In the genomic region with DNA sequence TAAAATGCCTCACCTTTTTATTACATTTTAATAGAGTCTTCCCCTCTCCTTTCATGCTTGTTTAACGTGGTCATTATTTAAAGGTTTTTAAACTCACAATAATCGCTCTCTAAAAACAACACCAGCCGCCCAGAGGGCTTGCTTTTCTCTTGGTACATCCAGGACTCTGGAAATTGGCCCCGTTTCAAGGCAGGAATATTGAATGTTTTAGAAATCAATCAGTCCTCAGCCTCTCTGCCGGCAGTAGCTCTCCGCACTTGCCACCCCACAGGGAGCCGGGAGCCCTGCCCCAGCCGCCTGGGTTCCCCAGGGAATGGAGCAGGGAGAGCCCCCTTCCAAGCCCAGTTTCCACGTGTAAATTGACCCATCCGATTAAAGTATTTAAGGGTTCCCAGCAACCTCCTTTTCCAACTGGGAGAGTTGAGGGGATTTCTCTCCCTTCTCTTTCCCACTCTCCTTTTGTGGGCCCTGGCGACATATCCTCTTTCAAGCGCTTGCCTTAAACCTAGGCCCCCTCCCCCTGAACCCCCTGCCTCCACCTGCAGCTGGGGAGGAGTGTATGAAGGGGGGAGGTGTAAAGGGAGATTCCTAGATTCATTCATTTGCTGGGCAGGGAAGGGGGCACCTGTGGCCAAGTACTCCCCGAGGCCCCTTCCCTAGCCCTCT, we compare ENCODE assay signal across 1 cellular context.
TF ChIP-seq lines count a peak whose summit lies in the region.

No MANE protein-coding gene starts in this region.

TF ChIP-seq in HEK293, 187 proteins besides CTCF, POLR2A, EP300 and RAD21 (continued from another document):
- TF ChIP-seq, protein P1, sequence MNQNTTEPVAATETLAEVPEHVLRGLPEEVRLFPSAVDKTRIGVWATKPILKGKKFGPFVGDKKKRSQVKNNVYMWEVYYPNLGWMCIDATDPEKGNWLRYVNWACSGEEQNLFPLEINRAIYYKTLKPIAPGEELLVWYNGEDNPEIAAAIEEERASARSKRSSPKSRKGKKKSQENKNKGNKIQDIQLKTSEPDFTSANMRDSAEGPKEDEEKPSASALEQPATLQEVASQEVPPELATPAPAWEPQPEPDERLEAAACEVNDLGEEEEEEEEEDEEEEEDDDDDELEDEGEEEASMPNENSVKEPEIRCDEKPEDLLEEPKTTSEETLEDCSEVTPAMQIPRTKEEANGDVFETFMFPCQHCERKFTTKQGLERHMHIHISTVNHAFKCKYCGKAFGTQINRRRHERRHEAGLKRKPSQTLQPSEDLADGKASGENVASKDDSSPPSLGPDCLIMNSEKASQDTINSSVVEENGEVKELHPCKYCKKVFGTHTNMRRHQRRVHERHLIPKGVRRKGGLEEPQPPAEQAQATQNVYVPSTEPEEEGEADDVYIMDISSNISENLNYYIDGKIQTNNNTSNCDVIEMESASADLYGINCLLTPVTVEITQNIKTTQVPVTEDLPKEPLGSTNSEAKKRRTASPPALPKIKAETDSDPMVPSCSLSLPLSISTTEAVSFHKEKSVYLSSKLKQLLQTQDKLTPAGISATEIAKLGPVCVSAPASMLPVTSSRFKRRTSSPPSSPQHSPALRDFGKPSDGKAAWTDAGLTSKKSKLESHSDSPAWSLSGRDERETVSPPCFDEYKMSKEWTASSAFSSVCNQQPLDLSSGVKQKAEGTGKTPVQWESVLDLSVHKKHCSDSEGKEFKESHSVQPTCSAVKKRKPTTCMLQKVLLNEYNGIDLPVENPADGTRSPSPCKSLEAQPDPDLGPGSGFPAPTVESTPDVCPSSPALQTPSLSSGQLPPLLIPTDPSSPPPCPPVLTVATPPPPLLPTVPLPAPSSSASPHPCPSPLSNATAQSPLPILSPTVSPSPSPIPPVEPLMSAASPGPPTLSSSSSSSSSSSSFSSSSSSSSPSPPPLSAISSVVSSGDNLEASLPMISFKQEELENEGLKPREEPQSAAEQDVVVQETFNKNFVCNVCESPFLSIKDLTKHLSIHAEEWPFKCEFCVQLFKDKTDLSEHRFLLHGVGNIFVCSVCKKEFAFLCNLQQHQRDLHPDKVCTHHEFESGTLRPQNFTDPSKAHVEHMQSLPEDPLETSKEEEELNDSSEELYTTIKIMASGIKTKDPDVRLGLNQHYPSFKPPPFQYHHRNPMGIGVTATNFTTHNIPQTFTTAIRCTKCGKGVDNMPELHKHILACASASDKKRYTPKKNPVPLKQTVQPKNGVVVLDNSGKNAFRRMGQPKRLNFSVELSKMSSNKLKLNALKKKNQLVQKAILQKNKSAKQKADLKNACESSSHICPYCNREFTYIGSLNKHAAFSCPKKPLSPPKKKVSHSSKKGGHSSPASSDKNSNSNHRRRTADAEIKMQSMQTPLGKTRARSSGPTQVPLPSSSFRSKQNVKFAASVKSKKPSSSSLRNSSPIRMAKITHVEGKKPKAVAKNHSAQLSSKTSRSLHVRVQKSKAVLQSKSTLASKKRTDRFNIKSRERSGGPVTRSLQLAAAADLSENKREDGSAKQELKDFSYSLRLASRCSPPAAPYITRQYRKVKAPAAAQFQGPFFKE (tag by site-specific recombination; IDR thresholded peaks at IDR 0.05; ENCODE audit: borderline replicate concordance), result no peak
- TF ChIP-seq ZBTB1 (tag by site-specific recombination; IDR thresholded peaks at IDR 0.05), result no peak
- TF ChIP-seq, protein P2, sequence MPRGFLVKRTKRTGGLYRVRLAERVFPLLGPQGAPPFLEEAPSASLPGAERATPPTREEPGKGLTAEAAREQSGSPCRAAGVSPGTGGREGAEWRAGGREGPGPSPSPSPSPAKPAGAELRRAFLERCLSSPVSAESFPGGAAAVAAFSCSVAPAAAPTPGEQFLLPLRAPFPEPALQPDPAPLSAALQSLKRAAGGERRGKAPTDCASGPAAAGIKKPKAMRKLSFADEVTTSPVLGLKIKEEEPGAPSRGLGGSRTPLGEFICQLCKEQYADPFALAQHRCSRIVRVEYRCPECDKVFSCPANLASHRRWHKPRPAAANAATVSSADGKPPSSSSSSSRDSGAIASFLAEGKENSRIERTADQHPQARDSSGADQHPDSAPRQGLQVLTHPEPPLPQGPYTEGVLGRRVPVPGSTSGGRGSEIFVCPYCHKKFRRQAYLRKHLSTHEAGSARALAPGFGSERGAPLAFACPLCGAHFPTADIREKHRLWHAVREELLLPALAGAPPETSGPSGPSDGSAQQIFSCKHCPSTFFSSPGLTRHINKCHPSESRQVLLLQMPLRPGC (tag by site-specific recombination; IDR thresholded peaks at IDR 0.05), result no peak
- TF ChIP-seq, protein P3, sequence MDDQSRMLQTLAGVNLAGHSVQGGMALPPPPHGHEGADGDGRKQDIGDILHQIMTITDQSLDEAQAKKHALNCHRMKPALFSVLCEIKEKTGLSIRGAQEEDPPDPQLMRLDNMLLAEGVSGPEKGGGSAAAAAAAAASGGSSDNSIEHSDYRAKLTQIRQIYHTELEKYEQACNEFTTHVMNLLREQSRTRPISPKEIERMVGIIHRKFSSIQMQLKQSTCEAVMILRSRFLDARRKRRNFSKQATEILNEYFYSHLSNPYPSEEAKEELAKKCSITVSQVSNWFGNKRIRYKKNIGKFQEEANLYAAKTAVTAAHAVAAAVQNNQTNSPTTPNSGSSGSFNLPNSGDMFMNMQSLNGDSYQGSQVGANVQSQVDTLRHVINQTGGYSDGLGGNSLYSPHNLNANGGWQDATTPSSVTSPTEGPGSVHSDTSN (CRISPR knock-in tag; IDR thresholded peaks at IDR 0.05), result no peak
- TF ChIP-seq ZNF311 (tag by site-specific recombination; IDR thresholded peaks at IDR 0.05; ENCODE audit: borderline replicate concordance), result no peak
- TF ChIP-seq MYNN (tag by site-specific recombination; IDR thresholded peaks at IDR 0.05; ENCODE audit: borderline replicate concordance), result no peak
- TF ChIP-seq ZNF624 (tag by site-specific recombination; IDR thresholded peaks at IDR 0.05), result no peak
- TF ChIP-seq IKZF3 (tag by site-specific recombination; IDR thresholded peaks at IDR 0.05), result peak; percentile 51
- no peak for TF ChIP-seq ZFHX2 (tag by site-specific recombination; conservative IDR thresholded peaks at IDR 0.05)
- no peak for TF ChIP-seq ZNF521 (tag by site-specific recombination; IDR thresholded peaks at IDR 0.05)
- TF ChIP-seq ZNF341 (tag by site-specific recombination; IDR thresholded peaks at IDR 0.05; ENCODE audit: low read depth), result peak; percentile 21; the same call in 1 of the 2 replicates
- no peak for TF ChIP-seq SP3 (tag by site-specific recombination; IDR thresholded peaks at IDR 0.05)
- TF ChIP-seq, protein P4, sequence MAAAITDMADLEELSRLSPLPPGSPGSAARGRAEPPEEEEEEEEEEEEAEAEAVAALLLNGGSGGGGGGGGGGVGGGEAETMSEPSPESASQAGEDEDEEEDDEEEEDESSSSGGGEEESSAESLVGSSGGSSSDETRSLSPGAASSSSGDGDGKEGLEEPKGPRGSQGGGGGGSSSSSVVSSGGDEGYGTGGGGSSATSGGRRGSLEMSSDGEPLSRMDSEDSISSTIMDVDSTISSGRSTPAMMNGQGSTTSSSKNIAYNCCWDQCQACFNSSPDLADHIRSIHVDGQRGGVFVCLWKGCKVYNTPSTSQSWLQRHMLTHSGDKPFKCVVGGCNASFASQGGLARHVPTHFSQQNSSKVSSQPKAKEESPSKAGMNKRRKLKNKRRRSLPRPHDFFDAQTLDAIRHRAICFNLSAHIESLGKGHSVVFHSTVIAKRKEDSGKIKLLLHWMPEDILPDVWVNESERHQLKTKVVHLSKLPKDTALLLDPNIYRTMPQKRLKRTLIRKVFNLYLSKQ (tag by site-specific recombination; IDR thresholded peaks at IDR 0.05; ENCODE audit: borderline replicate concordance), result no peak
- no peak for TF ChIP-seq ZFP69B (tag by site-specific recombination; IDR thresholded peaks at IDR 0.05)
- peak; percentile 49 for TF ChIP-seq OSR2 (tag by site-specific recombination; IDR thresholded peaks at IDR 0.05)
- TF ChIP-seq, protein P5, sequence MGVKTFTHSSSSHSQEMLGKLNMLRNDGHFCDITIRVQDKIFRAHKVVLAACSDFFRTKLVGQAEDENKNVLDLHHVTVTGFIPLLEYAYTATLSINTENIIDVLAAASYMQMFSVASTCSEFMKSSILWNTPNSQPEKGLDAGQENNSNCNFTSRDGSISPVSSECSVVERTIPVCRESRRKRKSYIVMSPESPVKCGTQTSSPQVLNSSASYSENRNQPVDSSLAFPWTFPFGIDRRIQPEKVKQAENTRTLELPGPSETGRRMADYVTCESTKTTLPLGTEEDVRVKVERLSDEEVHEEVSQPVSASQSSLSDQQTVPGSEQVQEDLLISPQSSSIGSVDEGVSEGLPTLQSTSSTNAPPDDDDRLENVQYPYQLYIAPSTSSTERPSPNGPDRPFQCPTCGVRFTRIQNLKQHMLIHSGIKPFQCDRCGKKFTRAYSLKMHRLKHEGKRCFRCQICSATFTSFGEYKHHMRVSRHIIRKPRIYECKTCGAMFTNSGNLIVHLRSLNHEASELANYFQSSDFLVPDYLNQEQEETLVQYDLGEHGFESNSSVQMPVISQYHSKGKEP (tag by site-specific recombination; IDR thresholded peaks at IDR 0.05), result no peak
- TF ChIP-seq, protein P6, sequence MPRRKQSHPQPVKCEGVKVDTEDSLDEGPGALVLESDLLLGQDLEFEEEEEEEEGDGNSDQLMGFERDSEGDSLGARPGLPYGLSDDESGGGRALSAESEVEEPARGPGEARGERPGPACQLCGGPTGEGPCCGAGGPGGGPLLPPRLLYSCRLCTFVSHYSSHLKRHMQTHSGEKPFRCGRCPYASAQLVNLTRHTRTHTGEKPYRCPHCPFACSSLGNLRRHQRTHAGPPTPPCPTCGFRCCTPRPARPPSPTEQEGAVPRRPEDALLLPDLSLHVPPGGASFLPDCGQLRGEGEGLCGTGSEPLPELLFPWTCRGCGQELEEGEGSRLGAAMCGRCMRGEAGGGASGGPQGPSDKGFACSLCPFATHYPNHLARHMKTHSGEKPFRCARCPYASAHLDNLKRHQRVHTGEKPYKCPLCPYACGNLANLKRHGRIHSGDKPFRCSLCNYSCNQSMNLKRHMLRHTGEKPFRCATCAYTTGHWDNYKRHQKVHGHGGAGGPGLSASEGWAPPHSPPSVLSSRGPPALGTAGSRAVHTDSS (tag by site-specific recombination; IDR thresholded peaks at IDR 0.05), result no peak
- TF ChIP-seq ZNF548 (tag by site-specific recombination; IDR thresholded peaks at IDR 0.05), result no peak
- no peak for TF ChIP-seq ZNF202 (tag by site-specific recombination; IDR thresholded peaks at IDR 0.05; ENCODE audit: borderline replicate concordance)
- no peak for TF ChIP-seq ZNF404 (tag by site-specific recombination; IDR thresholded peaks at IDR 0.05)
- TF ChIP-seq KLF16 (tag by site-specific recombination; IDR thresholded peaks at IDR 0.05), result no peak
- TF ChIP-seq ZNF561 (tag by site-specific recombination; IDR thresholded peaks at IDR 0.05; ENCODE audit: borderline replicate concordance), result no peak
- no peak for TF ChIP-seq ZNF416 (tag by site-specific recombination; IDR thresholded peaks at IDR 0.05)
- TF ChIP-seq, protein P7, sequence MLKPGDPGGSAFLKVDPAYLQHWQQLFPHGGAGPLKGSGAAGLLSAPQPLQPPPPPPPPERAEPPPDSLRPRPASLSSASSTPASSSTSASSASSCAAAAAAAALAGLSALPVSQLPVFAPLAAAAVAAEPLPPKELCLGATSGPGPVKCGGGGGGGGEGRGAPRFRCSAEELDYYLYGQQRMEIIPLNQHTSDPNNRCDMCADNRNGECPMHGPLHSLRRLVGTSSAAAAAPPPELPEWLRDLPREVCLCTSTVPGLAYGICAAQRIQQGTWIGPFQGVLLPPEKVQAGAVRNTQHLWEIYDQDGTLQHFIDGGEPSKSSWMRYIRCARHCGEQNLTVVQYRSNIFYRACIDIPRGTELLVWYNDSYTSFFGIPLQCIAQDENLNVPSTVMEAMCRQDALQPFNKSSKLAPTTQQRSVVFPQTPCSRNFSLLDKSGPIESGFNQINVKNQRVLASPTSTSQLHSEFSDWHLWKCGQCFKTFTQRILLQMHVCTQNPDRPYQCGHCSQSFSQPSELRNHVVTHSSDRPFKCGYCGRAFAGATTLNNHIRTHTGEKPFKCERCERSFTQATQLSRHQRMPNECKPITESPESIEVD (tag by site-specific recombination; IDR thresholded peaks at IDR 0.05), result peak; percentile 51; the same call in 1 of the 2 replicates
- TF ChIP-seq, protein P8, sequence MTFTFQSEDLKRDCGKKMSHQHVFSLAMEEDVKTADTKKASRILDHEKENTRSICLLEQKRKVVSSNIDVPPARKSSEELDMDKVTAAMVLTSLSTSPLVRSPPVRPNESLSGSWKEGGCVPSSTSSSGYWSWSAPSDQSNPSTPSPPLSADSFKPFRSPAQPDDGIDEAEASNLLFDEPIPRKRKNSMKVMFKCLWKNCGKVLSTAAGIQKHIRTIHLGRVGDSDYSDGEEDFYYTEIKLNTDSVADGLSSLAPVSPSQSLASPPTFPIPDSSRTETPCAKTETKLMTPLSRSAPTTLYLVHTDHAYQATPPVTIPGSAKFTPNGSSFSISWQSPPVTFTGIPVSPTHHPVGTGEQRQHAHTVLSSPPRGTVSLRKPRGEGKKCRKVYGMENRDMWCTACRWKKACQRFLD (tag by site-specific recombination; IDR thresholded peaks at IDR 0.05), result no peak
- no peak for TF ChIP-seq ZNF121 (tag by site-specific recombination; IDR thresholded peaks at IDR 0.05)
- no peak for TF ChIP-seq ZNF184 (tag by site-specific recombination; IDR thresholded peaks at IDR 0.05)
- TF ChIP-seq GLIS2 (tag by site-specific recombination; IDR thresholded peaks at IDR 0.05), result 0 out of 2 replicates have a peak, but pooled peaks have one; percentile 37
- TF ChIP-seq ZNF621 (tag by site-specific recombination; IDR thresholded peaks at IDR 0.05), result no peak
- no peak for TF ChIP-seq ZNF426 (tag by site-specific recombination; IDR thresholded peaks at IDR 0.05)
- TF ChIP-seq ZNF10 (tag by site-specific recombination; IDR thresholded peaks at IDR 0.05), result no peak
- no peak for TF ChIP-seq REPIN1 (tag by site-specific recombination; IDR thresholded peaks at IDR 0.05; ENCODE audit: low read depth)
